ENCODE assay signal across 9 cellular contexts in genomic region chr9:126613656-126614055, GRCh38. TPM values are rescaled to one million over a fixed set of nuclear protein-coding genes. Genes with fewer than 3 reads are reported as not detected.
A peak's percentile ranks its signal among the peaks of the same experiment; 100 is the strongest.
DNase-seq lines count a peak whose midpoint lies in the region; ATAC-seq, FAIRE-seq and TF ChIP-seq lines count a peak whose summit lies in the region.
"Had no signal": no experiment of that assay in that cellular context is flagged by ENCODE, and none has a peak within 500 bp of the region (broad histone marks: within the 10 kb centered on the region; RNA-seq: fewer than 3 reads in every experiment).

LMX1B (plus strand) TSS chr9:126613928; CDS start chr9:126614450, 522 bp downstream.

- H3K4me3 ChIP-seq in hepatocyte (no peak within 1 kb of the TSS), tibial artery (peak within 1 kb of the TSS; percentile 34 to 39)

- no peak for ATAC-seq in activated T-cell treated with anti-CD3 and anti-CD28 coated beads, Interleukin-2, amount 50 U/mL, for 72 hours (replicated peaks in 1 of 2)
- ATAC-seq in HG03457 (IDR thresholded peaks at IDR 0.05; ENCODE audit: unreplicated experiment) = no peak

- POLR2A ChIA-PET in activated CD4-positive, alpha-beta memory T cell treated with anti-CD3 and anti-CD28 coated beads, Interleukin-2, amount 10 ng/mL, durations not matched to agents 7 days and 5 days (lab: Charles Lee) = no interaction called here

- H3K27me3 Mint-ChIP-seq in activated T-cell treated with anti-CD3 and anti-CD28 coated beads, Interleukin-2, amount 50 U/mL, for 72 hours (ENCODE audit: low read depth) = peaks cover 76% of the 10 kb centered on the region
- peaks cover 74% of the 10 kb centered on the region for H3K27me3 Mint-ChIP-seq in activated CD4-positive, alpha-beta memory T cell treated with anti-CD3 and anti-CD28 coated beads, Interleukin-2, amount 10 ng/mL, durations not matched to agents 7 days and 5 days

- no peak within 1 kb of the TSS for H3K27ac ChIP-seq in hepatocyte
- H3K27ac ChIP-seq in tibial artery = no peak within 1 kb of the TSS

- H3K27ac Mint-ChIP-seq in activated T-cell treated with anti-CD3 and anti-CD28 coated beads, Interleukin-2, amount 50 U/mL, for 72 hours = peak within 1 kb of the TSS; percentile 42
- peak within 1 kb of the TSS; percentile 44 for H3K27ac Mint-ChIP-seq in activated CD4-positive, alpha-beta memory T cell treated with anti-CD3 and anti-CD28 coated beads, Interleukin-2, amount 10 ng/mL, durations not matched to agents 7 days and 5 days

- H3K36me3 ChIP-seq in hepatocyte (replicated peaks; ENCODE audit: insufficient read depth, low read depth) = no peaks in the 10 kb centered on the region
- H3K36me3 ChIP-seq in tibial artery = no peaks in the 10 kb centered on the region

- H3K36me3 Mint-ChIP-seq in activated T-cell treated with anti-CD3 and anti-CD28 coated beads, Interleukin-2, amount 50 U/mL, for 72 hours (ENCODE audit: insufficient read depth in 2 of 2) = no peaks in the 10 kb centered on the region
- H3K36me3 Mint-ChIP-seq in activated CD4-positive, alpha-beta memory T cell treated with anti-CD3 and anti-CD28 coated beads, Interleukin-2, amount 10 ng/mL, durations not matched to agents 7 days and 5 days (ENCODE audit: low read depth) = peaks cover 7% of the 10 kb centered on the region

- peak within 1 kb of the TSS; percentile 66 for H2AFZ ChIP-seq in hepatocyte

- peaks cover 23% of the 10 kb centered on the region for H3K4me1 Mint-ChIP-seq in activated T-cell treated with anti-CD3 and anti-CD28 coated beads, Interleukin-2, amount 50 U/mL, for 72 hours (ENCODE audit: low read depth)
- peaks cover 23% of the 10 kb centered on the region for H3K4me1 Mint-ChIP-seq in activated CD4-positive, alpha-beta memory T cell treated with anti-CD3 and anti-CD28 coated beads, Interleukin-2, amount 10 ng/mL, durations not matched to agents 7 days and 5 days

- TF ChIP-seq POLR2A in H54 (IDR thresholded peaks at IDR 0.05; ENCODE audit: low read depth, low read length) = no peak

- H3K9me3 ChIP-seq in hepatocyte (ENCODE audit: low read depth) = no peaks in the 10 kb centered on the region
- H3K9me3 ChIP-seq in tibial artery = no peaks in the 10 kb centered on the region

- TF ChIP-seq CTCF in hepatocyte (IDR thresholded peaks at IDR 0.05; ENCODE audit: poor library complexity) = no peak
- TF ChIP-seq CTCF in tibial artery (IDR thresholded peaks at IDR 0.05) = no peak

- DNase-seq in activated T-cell treated with anti-CD3 and anti-CD28 coated beads, Interleukin-2, amount 50 U/mL, for 72 hours = no peak
- no peak for DNase-seq in activated T-cell treated with anti-CD3 and anti-CD28 coated beads for 4 hours
- no peak for DNase-seq in activated CD4-positive, alpha-beta memory T cell treated with anti-CD3 and anti-CD28 coated beads, Interleukin-2, amount 10 ng/mL, durations not matched to agents 7 days and 5 days
- no peak for DNase-seq in hepatocyte (ENCODE audit: low spot score)
- peak in 1 of 2 donors; percentile 36 for DNase-seq in tibial artery
- DNase-seq in Ammon's horn (ENCODE audit: low spot score) = no peak
- DNase-seq in H54 (ENCODE audit: insufficient read length, low spot score) = no peak

- H3K9me2 ChIP-seq in hepatocyte (replicated peaks; ENCODE audit: insufficient read depth) = no peaks in the 10 kb centered on the region

- H3K27me3 ChIP-seq in hepatocyte (peaks cover 89% of the 10 kb centered on the region), tibial artery (peaks cover 0 to 95% of the 10 kb centered on the region in 2 donors)

- WGBS in hepatocyte (ENCODE audit: low lambda C conversion rate, missing lambda C conversion rate) = 0% methylated on average over 1 of the region's 59 CpGs

- H3K4me2 ChIP-seq in hepatocyte = peak within 1 kb of the TSS; percentile 73

- intact Hi-C loops in tibial artery (cut with DNase I; ENCODE audit: low total_unique reads) = no loop called here

- FAIRE-seq in H54 (lab: Jason Lieb, UNC) = no peak

- H4K20me1 ChIP-seq in hepatocyte (ENCODE audit: insufficient read depth, poor library complexity, severe bottlenecking) = no peaks in the 10 kb centered on the region

- H3K4me1 ChIP-seq in hepatocyte (ENCODE audit: insufficient read depth) = peaks cover 21% of the 10 kb centered on the region
- peaks cover 0 to 57% (median 39%) of the 10 kb centered on the region in 4 donors for H3K4me1 ChIP-seq in tibial artery

- no peaks in the 10 kb centered on the region for H3K9me3 Mint-ChIP-seq in activated T-cell treated with anti-CD3 and anti-CD28 coated beads, Interleukin-2, amount 50 U/mL, for 72 hours
- no peaks in the 10 kb centered on the region for H3K9me3 Mint-ChIP-seq in activated CD4-positive, alpha-beta memory T cell treated with anti-CD3 and anti-CD28 coated beads, Interleukin-2, amount 10 ng/mL, durations not matched to agents 7 days and 5 days

- CTCF ChIA-PET in activated CD4-positive, alpha-beta memory T cell treated with anti-CD3 and anti-CD28 coated beads, Interleukin-2, amount 10 ng/mL, durations not matched to agents 7 days and 5 days (lab: Charles Lee) = interaction anchor here (0.6 to 1.3 kb wide), 2 partner anchors 77 to 1075 kb away, joined by 3 read pairs; no protein-coding TSS in a partner anchor

- peak within 1 kb of the TSS; percentile 69 to 74 for H3K4me3 Mint-ChIP-seq in activated T-cell treated with anti-CD3 and anti-CD28 coated beads, Interleukin-2, amount 50 U/mL, for 72 hours
- peak within 1 kb of the TSS; percentile 58 for H3K4me3 Mint-ChIP-seq in activated CD4-positive, alpha-beta memory T cell treated with anti-CD3 and anti-CD28 coated beads, Interleukin-2, amount 10 ng/mL, durations not matched to agents 7 days and 5 days

- no peaks in the 10 kb centered on the region for H3K79me2 ChIP-seq in hepatocyte

RNA-seq across cellular contexts. Expression of gene LMX1B, which starts in this region (rescaled TPM):
- total RNA-seq in activated T-cell treated with anti-CD3 and anti-CD28 coated beads, Interleukin-2, amount 50 U/mL, for 72 hours = not detected
- not detected for total RNA-seq in activated CD4-positive, alpha-beta memory T cell treated with anti-CD3 and anti-CD28 coated beads, Interleukin-2, amount 10 ng/mL, durations not matched to agents 7 days and 5 days
- 0.24 TPM in 1 of 2 replicates, not detected in the other for total RNA-seq in hepatocyte
- polyA plus RNA-seq in hepatocyte = 0.13 and 0.16 TPM in 2 replicates
- total RNA-seq: activated CD8-positive, alpha-beta memory T cell treated with anti-CD3 and anti-CD28 coated beads for 36 hours had no signal
